In genomic region chr6:167848783-167849182, GRCh38 we compare ENCODE assay signal across 1 cellular context.
TF ChIP-seq lines count a peak whose summit lies in the region.

No MANE protein-coding gene starts in this region.

TF ChIP-seq in GM23338, 12 proteins besides CTCF, POLR2A, EP300 and RAD21 (continued from another document):
- no peak for TF ChIP-seq ZNF462 (CRISPR knock-in tag; IDR thresholded peaks at IDR 0.05)
TF ChIP-seq in GM23338: peak in this region for 0.
